ENCODE assay signal across 8 cellular contexts in genomic region chr5:36239370-36240293, GRCh38. TPM values are rescaled to one million over a fixed set of nuclear protein-coding genes. Genes with fewer than 3 reads are reported as not detected.
DNase-seq lines count a peak whose midpoint lies in the region; ATAC-seq and TF ChIP-seq lines count a peak whose summit lies in the region.

No MANE protein-coding gene starts in this region.

- no peak overlapping the region for H2AFZ ChIP-seq in smooth muscle cell (ENCODE audit: low read depth)

- H3K79me2 ChIP-seq in smooth muscle cell (ENCODE audit: low read depth): peaks cover 60% of the 10 kb centered on the region

- no peaks in the 10 kb centered on the region for H3K27me3 ChIP-seq in foreskin keratinocyte
- no peaks in the 10 kb centered on the region for H3K27me3 ChIP-seq in smooth muscle cell (ENCODE audit: low read depth)

- ATAC-seq in foreskin keratinocyte (no peak), GM21717 (IDR thresholded peaks at IDR 0.05; ENCODE audit: unreplicated experiment) (no peak)

- H4K20me1 ChIP-seq in smooth muscle cell (ENCODE audit: low read depth): peaks cover 12% of the 10 kb centered on the region

- peak overlapping the region; percentile 85 for H3K27ac Mint-ChIP-seq in T-helper 2 cell treated with Interferon-gamma antibody and Interleukin-4, amounts not matched to agents 5 μg/mL and 100 μg/mL, for 36 hours

- H3K4me3 Mint-ChIP-seq in T-helper 2 cell treated with Interferon-gamma antibody and Interleukin-4, amounts not matched to agents 5 μg/mL and 100 μg/mL, for 36 hours: peak overlapping the region; percentile 79

- WGBS in smooth muscle cell (ENCODE audit: low lambda C conversion rate): 69% methylated on average over 4 of the region's 4 CpGs

- TF ChIP-seq CTCF in foreskin keratinocyte (conservative IDR thresholded peaks at IDR 0.05): no peak
- no peak for TF ChIP-seq CTCF in smooth muscle cell (IDR thresholded peaks at IDR 0.05; ENCODE audit: borderline replicate concordance, insufficient read depth, poor library complexity, severe bottlenecking)

- no peak overlapping the region for H3K9ac ChIP-seq in smooth muscle cell (ENCODE audit: low read depth)

- H3K27me3 Mint-ChIP-seq in T-helper 2 cell treated with Interferon-gamma antibody and Interleukin-4, amounts not matched to agents 5 μg/mL and 100 μg/mL, for 36 hours (ENCODE audit: low read depth): peaks cover 10% of the 10 kb centered on the region

- peaks cover 29% of the 10 kb centered on the region for H3K4me1 Mint-ChIP-seq in T-helper 2 cell treated with Interferon-gamma antibody and Interleukin-4, amounts not matched to agents 5 μg/mL and 100 μg/mL, for 36 hours (ENCODE audit: low read depth)

- H3K4me1 ChIP-seq in foreskin keratinocyte: peaks cover 12% of the 10 kb centered on the region
- H3K4me1 ChIP-seq in smooth muscle cell (ENCODE audit: low read depth): peaks cover 16% of the 10 kb centered on the region

- H3K4me3 ChIP-seq in smooth muscle cell: peak overlapping the region; percentile 75

- peak; percentile 64 for DNase-seq in DMS153 treated with DMSO at 0.1 percent for 48 hours (lab: John Stamatoyannopoulos, UW; ENCODE audit: unreplicated experiment)
- DNase-seq in DMS153 (lab: John Stamatoyannopoulos, UW): no peak
- DNase-seq in T-helper 2 cell treated with Interferon-gamma antibody and Interleukin-4, amounts not matched to agents 5 μg/mL and 100 μg/mL, for 36 hours (ENCODE audit: low spot score): no peak
- DNase-seq in foreskin keratinocyte: no peak
- DNase-seq in smooth muscle cell (lab: John Stamatoyannopoulos, UW; ENCODE audit: unreplicated experiment): no peak
- DNase-seq in substantia nigra (lab: John Stamatoyannopoulos, UW): no peak
- DNase-seq in NCI-H2196 (lab: John Stamatoyannopoulos, UW; ENCODE audit: unreplicated experiment): no peak

- no peaks in the 10 kb centered on the region for H3K9me3 Mint-ChIP-seq in T-helper 2 cell treated with Interferon-gamma antibody and Interleukin-4, amounts not matched to agents 5 μg/mL and 100 μg/mL, for 36 hours

- H3K36me3 ChIP-seq in smooth muscle cell (ENCODE audit: low read depth): no peaks in the 10 kb centered on the region

- H3K27ac ChIP-seq in foreskin keratinocyte (peak overlapping the region; percentile 2), smooth muscle cell (ENCODE audit: low read depth) (no peak overlapping the region), substantia nigra (ENCODE audit: low read depth, low read length, poor library complexity, severe bottlenecking) (no peak overlapping the region)

- H3K4me2 ChIP-seq in smooth muscle cell: peak overlapping the region; percentile 87

- H3F3A ChIP-seq in smooth muscle cell (ENCODE audit: low read depth): peaks cover 8% of the 10 kb centered on the region

- no peaks in the 10 kb centered on the region for H3K36me3 Mint-ChIP-seq in T-helper 2 cell treated with Interferon-gamma antibody and Interleukin-4, amounts not matched to agents 5 μg/mL and 100 μg/mL, for 36 hours (ENCODE audit: low read depth)

- H3K9me3 ChIP-seq in smooth muscle cell (replicated peaks; ENCODE audit: low read depth): no peaks in the 10 kb centered on the region

RNA-seq across cellular contexts. Expression of gene NADK2, which starts 2.1 kb away (rescaled TPM):
- total RNA-seq in foreskin keratinocyte: 16.4 and 17.7 TPM in 2 replicates
- polyA plus RNA-seq in foreskin keratinocyte: 7.2 and 7.4 TPM in 2 replicates
- 27.2 and 40.3 TPM in 2 replicates for total RNA-seq in smooth muscle cell
- polyA plus RNA-seq in smooth muscle cell: 15.0 and 26.7 TPM in 2 replicates
